26 cellular contexts compared by ENCODE assay signal in the genomic region with DNA sequence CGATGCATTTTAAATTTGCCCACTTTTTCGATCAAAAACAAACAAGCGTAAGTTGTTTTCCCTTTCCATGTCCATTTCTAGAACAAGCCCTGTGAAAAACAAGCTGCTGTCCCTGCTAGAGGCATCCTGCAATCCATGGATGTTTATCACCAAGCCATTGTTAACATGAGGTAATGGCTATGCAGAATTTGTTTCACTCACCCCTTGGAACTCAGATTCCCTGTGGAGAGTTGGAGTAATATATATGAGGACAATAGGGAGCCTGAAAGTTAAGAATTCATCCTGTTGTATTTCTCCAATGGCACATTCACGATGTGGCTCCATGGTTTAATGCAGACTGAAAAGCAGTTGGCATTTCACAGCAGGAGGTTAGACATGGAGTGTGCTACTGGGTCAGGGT.
"Had no signal": no experiment of that assay in that cellular context is flagged by ENCODE, and none has a peak within 500 bp of the region (broad histone marks: within the 10 kb centered on the region; RNA-seq: fewer than 3 reads in every experiment).

No MANE protein-coding gene starts in this region.

- DNase-seq: activated CD4-positive, alpha-beta T cell treated with anti-CD3 and anti-CD28 coated beads for 36 hours; activated CD4-positive, alpha-beta T cell treated with anti-CD3 and anti-CD28 coated beads, Interleukin-2, amount 50 U/mL, for 4 hours; activated CD8-positive, alpha-beta memory T cell treated with anti-CD3 and anti-CD28 coated beads, Interleukin-2, amount 50 U/mL, for 48 hours; activated CD8-positive, alpha-beta T cell treated with anti-CD3 and anti-CD28 coated beads, Interleukin-2, amount 10 ng/mL, durations not matched to agents 7 days and 5 days; activated effector memory CD4-positive, alpha-beta T cell treated with Interleukin-2 at 50 U/mL for 16 hours; activated naive CD4-positive, alpha-beta T cell; activated T-cell treated with anti-CD3 and anti-CD28 coated beads, Interleukin-2, amount 50 U/mL, for 1 hour; aorta; caudate nucleus; Kasumi-1; KBM-7; NCI-H1048; NCI-H1694 treated with DMSO at 0.1 percent for 48 hours; NCI-H2029 treated with DMSO at 0.1 percent for 48 hours; NCI-H526; NCI-H82; OCI-M1; RPMI8226; SJCRH30; SK-N-SH; T-helper 1 cell had no signal

- H3K36me3 ChIP-seq: breast epithelium, SJCRH30 had no signal

- H3K9me3 ChIP-seq: breast epithelium, SJCRH30, SK-N-SH had no signal

- H3K4me1 ChIP-seq: breast epithelium, SJCRH30 had no signal

- ATAC-seq: activated CD4-positive, alpha-beta T cell treated with anti-CD3 and anti-CD28 coated beads for 36 hours; activated CD8-positive, alpha-beta T cell treated with anti-CD3 and anti-CD28 coated beads, Interleukin-2, amount 10 ng/mL, durations not matched to agents 7 days and 5 days; Panc1; Right ventricle myocardium inferior had no signal

- H3K36me3 Mint-ChIP-seq: activated naive CD4-positive, alpha-beta T cell treated with anti-CD3 and anti-CD28 coated beads, Interleukin-2, amount 50 U/mL, for 24 hours had no signal

- H3K9me3 Mint-ChIP-seq: activated naive CD4-positive, alpha-beta T cell treated with anti-CD3 and anti-CD28 coated beads, Interleukin-2, amount 50 U/mL, for 24 hours had no signal

- H3K27ac Mint-ChIP-seq: activated CD4-positive, alpha-beta T cell treated with anti-CD3 and anti-CD28 coated beads for 36 hours; activated CD8-positive, alpha-beta T cell treated with anti-CD3 and anti-CD28 coated beads, Interleukin-2, amount 10 ng/mL, durations not matched to agents 7 days and 5 days; activated naive CD4-positive, alpha-beta T cell treated with anti-CD3 and anti-CD28 coated beads, Interleukin-2, amount 50 U/mL, for 24 hours had no signal

- H3K4me3 ChIP-seq: breast epithelium, SJCRH30 had no signal

- H3K4me3 Mint-ChIP-seq: activated CD4-positive, alpha-beta T cell treated with anti-CD3 and anti-CD28 coated beads for 36 hours; activated CD8-positive, alpha-beta T cell treated with anti-CD3 and anti-CD28 coated beads, Interleukin-2, amount 10 ng/mL, durations not matched to agents 7 days and 5 days; activated naive CD4-positive, alpha-beta T cell treated with anti-CD3 and anti-CD28 coated beads, Interleukin-2, amount 50 U/mL, for 24 hours had no signal

- H3K27ac ChIP-seq: breast epithelium, SJCRH30, VCaP had no signal

- H3K27me3 ChIP-seq: breast epithelium, SJCRH30 had no signal

- H3K27me3 Mint-ChIP-seq: activated CD4-positive, alpha-beta T cell treated with anti-CD3 and anti-CD28 coated beads for 36 hours; activated naive CD4-positive, alpha-beta T cell treated with anti-CD3 and anti-CD28 coated beads, Interleukin-2, amount 50 U/mL, for 24 hours had no signal
